1 cellular context compared by ENCODE assay signal in the genomic region with DNA sequence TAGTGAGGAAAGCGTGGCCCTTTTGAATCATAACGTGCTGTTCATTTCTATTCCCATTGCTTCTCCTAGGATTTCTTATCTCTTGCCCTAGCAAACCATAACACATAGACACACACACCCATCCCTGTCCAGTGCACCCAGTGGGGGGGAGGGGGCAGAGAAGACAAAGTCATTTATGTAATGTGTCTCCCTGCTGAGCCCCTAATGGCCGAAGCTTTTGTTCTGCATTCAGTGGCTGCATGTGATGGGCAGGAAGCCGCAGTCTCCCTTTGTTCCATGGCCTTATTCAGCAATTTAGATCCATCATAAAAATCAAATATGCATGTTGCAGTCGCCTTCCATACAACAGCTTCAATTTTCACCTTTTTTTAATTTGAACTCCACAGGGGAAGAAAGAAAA.
TF ChIP-seq lines count a peak whose summit lies in the region.

No MANE protein-coding gene starts in this region.

TF ChIP-seq in HEK293, 187 proteins besides CTCF, POLR2A, EP300 and RAD21 (continued from another document):
- TF ChIP-seq, protein P1, sequence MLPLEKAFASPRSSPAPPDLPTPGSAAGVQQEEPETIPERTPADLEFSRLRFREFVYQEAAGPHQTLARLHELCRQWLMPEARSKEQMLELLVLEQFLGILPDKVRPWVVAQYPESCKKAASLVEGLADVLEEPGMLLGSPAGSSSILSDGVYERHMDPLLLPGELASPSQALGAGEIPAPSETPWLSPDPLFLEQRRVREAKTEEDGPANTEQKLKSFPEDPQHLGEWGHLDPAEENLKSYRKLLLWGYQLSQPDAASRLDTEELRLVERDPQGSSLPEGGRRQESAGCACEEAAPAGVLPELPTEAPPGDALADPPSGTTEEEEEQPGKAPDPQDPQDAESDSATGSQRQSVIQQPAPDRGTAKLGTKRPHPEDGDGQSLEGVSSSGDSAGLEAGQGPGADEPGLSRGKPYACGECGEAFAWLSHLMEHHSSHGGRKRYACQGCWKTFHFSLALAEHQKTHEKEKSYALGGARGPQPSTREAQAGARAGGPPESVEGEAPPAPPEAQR (tag by site-specific recombination; IDR thresholded peaks at IDR 0.05): no peak
- TF ChIP-seq ZNF202 (tag by site-specific recombination; IDR thresholded peaks at IDR 0.05; ENCODE audit: borderline replicate concordance) (no peak), ZNF292 (tag by site-specific recombination; IDR thresholded peaks at IDR 0.05; ENCODE audit: borderline replicate concordance, low read depth) (no peak), ZNF600 (tag by site-specific recombination; IDR thresholded peaks at IDR 0.05) (no peak), ZNF558 (tag by site-specific recombination; IDR thresholded peaks at IDR 0.05) (no peak), FEZF1 (tag by site-specific recombination; IDR thresholded peaks at IDR 0.05) (peak; percentile 77), GLI4 (tag by site-specific recombination; IDR thresholded peaks at IDR 0.05) (no peak), ZBTB17 (tag by site-specific recombination; IDR thresholded peaks at IDR 0.05) (no peak), ZNF112 (tag by site-specific recombination; IDR thresholded peaks at IDR 0.05) (no peak), ZNF354C (tag by site-specific recombination; IDR thresholded peaks at IDR 0.05; ENCODE audit: borderline replicate concordance, low read depth) (no peak), KLF9 (tag by site-specific recombination; IDR thresholded peaks at IDR 0.05; ENCODE audit: low read depth) (no peak), ZNF707 (tag by site-specific recombination; IDR thresholded peaks at IDR 0.05) (no peak), ZNF792 (tag by site-specific recombination; IDR thresholded peaks at IDR 0.05) (no peak), HOXC10 (CRISPR knock-in tag; IDR thresholded peaks at IDR 0.05) (no peak), ZNF571 (tag by site-specific recombination; IDR thresholded peaks at IDR 0.05) (no peak), ZIC2 (tag by site-specific recombination; IDR thresholded peaks at IDR 0.05) (peak; percentile 81), ZSCAN16 (tag by site-specific recombination; IDR thresholded peaks at IDR 0.05) (no peak), OSR2 (tag by site-specific recombination; IDR thresholded peaks at IDR 0.05) (peak; percentile 34; the same call in 1 of the 2 replicates), SALL2 (tag by site-specific recombination; IDR thresholded peaks at IDR 0.05; ENCODE audit: borderline replicate concordance) (no peak)
- TF ChIP-seq, protein P2, sequence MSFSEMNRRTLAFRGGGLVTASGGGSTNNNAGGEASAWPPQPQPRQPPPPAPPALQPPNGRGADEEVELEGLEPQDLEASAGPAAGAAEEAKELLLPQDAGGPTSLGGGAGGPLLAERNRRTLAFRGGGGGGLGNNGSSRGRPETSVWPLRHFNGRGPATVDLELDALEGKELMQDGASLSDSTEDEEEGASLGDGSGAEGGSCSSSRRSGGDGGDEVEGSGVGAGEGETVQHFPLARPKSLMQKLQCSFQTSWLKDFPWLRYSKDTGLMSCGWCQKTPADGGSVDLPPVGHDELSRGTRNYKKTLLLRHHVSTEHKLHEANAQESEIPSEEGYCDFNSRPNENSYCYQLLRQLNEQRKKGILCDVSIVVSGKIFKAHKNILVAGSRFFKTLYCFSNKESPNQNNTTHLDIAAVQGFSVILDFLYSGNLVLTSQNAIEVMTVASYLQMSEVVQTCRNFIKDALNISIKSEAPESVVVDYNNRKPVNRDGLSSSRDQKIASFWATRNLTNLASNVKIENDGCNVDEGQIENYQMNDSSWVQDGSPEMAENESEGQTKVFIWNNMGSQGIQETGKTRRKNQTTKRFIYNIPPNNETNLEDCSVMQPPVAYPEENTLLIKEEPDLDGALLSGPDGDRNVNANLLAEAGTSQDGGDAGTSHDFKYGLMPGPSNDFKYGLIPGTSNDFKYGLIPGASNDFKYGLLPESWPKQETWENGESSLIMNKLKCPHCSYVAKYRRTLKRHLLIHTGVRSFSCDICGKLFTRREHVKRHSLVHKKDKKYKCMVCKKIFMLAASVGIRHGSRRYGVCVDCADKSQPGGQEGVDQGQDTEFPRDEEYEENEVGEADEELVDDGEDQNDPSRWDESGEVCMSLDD (tag by site-specific recombination; IDR thresholded peaks at IDR 0.05): no peak
- TF ChIP-seq, protein P3, sequence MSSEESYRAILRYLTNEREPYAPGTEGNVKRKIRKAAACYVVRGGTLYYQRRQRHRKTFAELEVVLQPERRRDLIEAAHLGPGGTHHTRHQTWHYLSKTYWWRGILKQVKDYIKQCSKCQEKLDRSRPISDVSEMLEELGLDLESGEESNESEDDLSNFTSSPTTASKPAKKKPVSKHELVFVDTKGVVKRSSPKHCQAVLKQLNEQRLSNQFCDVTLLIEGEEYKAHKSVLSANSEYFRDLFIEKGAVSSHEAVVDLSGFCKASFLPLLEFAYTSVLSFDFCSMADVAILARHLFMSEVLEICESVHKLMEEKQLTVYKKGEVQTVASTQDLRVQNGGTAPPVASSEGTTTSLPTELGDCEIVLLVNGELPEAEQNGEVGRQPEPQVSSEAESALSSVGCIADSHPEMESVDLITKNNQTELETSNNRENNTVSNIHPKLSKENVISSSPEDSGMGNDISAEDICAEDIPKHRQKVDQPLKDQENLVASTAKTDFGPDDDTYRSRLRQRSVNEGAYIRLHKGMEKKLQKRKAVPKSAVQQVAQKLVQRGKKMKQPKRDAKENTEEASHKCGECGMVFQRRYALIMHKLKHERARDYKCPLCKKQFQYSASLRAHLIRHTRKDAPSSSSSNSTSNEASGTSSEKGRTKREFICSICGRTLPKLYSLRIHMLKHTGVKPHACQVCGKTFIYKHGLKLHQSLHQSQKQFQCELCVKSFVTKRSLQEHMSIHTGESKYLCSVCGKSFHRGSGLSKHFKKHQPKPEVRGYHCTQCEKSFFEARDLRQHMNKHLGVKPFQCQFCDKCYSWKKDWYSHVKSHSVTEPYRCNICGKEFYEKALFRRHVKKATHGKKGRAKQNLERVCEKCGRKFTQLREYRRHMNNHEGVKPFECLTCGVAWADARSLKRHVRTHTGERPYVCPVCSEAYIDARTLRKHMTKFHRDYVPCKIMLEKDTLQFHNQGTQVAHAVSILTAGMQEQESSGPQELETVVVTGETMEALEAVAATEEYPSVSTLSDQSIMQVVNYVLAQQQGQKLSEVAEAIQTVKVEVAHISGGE (tag by site-specific recombination; conservative IDR thresholded peaks at IDR 0.05; ENCODE audit: low read depth): no peak
- TF ChIP-seq, protein P4, sequence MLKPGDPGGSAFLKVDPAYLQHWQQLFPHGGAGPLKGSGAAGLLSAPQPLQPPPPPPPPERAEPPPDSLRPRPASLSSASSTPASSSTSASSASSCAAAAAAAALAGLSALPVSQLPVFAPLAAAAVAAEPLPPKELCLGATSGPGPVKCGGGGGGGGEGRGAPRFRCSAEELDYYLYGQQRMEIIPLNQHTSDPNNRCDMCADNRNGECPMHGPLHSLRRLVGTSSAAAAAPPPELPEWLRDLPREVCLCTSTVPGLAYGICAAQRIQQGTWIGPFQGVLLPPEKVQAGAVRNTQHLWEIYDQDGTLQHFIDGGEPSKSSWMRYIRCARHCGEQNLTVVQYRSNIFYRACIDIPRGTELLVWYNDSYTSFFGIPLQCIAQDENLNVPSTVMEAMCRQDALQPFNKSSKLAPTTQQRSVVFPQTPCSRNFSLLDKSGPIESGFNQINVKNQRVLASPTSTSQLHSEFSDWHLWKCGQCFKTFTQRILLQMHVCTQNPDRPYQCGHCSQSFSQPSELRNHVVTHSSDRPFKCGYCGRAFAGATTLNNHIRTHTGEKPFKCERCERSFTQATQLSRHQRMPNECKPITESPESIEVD (tag by site-specific recombination; IDR thresholded peaks at IDR 0.05): peak; percentile 39; the same call in 1 of the 2 replicates
- TF ChIP-seq, protein P5, sequence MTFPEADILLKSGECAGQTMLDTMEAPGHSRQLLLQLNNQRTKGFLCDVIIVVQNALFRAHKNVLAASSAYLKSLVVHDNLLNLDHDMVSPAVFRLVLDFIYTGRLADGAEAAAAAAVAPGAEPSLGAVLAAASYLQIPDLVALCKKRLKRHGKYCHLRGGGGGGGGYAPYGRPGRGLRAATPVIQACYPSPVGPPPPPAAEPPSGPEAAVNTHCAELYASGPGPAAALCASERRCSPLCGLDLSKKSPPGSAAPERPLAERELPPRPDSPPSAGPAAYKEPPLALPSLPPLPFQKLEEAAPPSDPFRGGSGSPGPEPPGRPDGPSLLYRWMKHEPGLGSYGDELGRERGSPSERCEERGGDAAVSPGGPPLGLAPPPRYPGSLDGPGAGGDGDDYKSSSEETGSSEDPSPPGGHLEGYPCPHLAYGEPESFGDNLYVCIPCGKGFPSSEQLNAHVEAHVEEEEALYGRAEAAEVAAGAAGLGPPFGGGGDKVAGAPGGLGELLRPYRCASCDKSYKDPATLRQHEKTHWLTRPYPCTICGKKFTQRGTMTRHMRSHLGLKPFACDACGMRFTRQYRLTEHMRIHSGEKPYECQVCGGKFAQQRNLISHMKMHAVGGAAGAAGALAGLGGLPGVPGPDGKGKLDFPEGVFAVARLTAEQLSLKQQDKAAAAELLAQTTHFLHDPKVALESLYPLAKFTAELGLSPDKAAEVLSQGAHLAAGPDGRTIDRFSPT (tag by site-specific recombination; IDR thresholded peaks at IDR 0.05): no peak
- TF ChIP-seq, protein P6, sequence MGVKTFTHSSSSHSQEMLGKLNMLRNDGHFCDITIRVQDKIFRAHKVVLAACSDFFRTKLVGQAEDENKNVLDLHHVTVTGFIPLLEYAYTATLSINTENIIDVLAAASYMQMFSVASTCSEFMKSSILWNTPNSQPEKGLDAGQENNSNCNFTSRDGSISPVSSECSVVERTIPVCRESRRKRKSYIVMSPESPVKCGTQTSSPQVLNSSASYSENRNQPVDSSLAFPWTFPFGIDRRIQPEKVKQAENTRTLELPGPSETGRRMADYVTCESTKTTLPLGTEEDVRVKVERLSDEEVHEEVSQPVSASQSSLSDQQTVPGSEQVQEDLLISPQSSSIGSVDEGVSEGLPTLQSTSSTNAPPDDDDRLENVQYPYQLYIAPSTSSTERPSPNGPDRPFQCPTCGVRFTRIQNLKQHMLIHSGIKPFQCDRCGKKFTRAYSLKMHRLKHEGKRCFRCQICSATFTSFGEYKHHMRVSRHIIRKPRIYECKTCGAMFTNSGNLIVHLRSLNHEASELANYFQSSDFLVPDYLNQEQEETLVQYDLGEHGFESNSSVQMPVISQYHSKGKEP (tag by site-specific recombination; IDR thresholded peaks at IDR 0.05): peak; percentile 92
